1 cellular context compared by ENCODE assay signal in genomic region chr1:240539700-240540414, GRCh38.
TF ChIP-seq lines count a peak whose summit lies in the region.

No MANE protein-coding gene starts in this region.

TF ChIP-seq in IMR-90, 13 proteins besides CTCF, POLR2A, EP300 and RAD21:
- TF ChIP-seq MXI1 (IDR thresholded peaks at IDR 0.05; ENCODE audit: borderline replicate concordance, low read depth, low read length) (no peak), USF2 (IDR thresholded peaks at IDR 0.05; ENCODE audit: low read depth, low read length) (no peak), MAZ (IDR thresholded peaks at IDR 0.05; ENCODE audit: borderline replicate concordance, low read depth, low read length) (no peak), MAFK (IDR thresholded peaks at IDR 0.05; ENCODE audit: low read depth, low read length) (no peak), ELK1 (IDR thresholded peaks at IDR 0.05; ENCODE audit: borderline replicate concordance, low read depth, low read length) (no peak), BHLHE40 (IDR thresholded peaks at IDR 0.05; ENCODE audit: low read depth, low read length) (no peak), CHD1 (IDR thresholded peaks at IDR 0.05; ENCODE audit: low read depth, low read length) (no peak), RCOR1 (IDR thresholded peaks at IDR 0.05; ENCODE audit: insufficient replicate concordance, low read length) (no peak), CEBPB (IDR thresholded peaks at IDR 0.05; ENCODE audit: low read depth, low read length) (no peak), FOS (IDR thresholded peaks at IDR 0.05; ENCODE audit: low read depth, low read length) (no peak), RFX5 (IDR thresholded peaks at IDR 0.05; ENCODE audit: low read depth, low read length) (no peak), NFE2L2 (IDR thresholded peaks at IDR 0.05; ENCODE audit: low read depth, low read length) (no peak), SMC3 (IDR thresholded peaks at IDR 0.05; ENCODE audit: low read depth, low read length) (no peak)
